In the genomic region with DNA sequence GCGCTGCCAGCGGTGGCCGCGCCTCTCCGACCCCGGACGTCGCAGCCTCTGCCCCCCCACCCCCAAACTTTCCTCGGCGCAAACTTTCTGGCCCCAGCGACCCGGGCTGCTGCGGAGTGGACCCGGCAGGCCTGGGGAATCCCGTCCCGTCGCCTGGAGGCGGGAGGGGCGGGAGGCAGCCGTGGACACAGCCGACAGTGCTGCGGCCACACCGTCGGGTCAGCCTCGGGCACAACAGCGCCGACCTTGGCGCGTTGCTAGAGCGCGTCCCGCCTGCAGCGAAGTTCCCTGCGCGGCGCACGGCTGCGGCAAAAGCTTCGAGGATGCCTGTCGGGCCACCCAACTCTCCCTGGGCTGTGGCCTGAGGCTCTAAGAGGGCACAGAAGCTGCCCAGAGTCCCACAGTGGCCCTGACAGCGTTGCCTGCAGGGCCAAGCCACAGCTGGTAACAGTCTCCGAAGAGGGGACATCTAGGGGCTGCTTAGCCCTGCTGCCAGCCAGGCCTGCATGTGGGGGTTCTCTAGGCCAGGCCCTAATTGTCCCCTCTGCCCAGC, we compare ENCODE assay signal across 8 cellular contexts. TPM values are rescaled to one million over a fixed set of nuclear protein-coding genes. Genes with fewer than 3 reads are reported as not detected.
DNase-seq lines count a peak whose midpoint lies in the region; ATAC-seq and TF ChIP-seq lines count a peak whose summit lies in the region.

No MANE protein-coding gene starts in this region.

- H3K4me3 ChIP-seq in aorta (ENCODE audit: low read length in 2 of 2), result peak overlapping the region; percentile 73 to 80
- no peak overlapping the region for H3K4me3 ChIP-seq in OCI-LY7 (ENCODE audit: low read depth, low read length, poor library complexity, severe bottlenecking)

- no peak overlapping the region for H2AFZ ChIP-seq in OCI-LY7 (ENCODE audit: low read length)

- no peak for DNase-seq in Right ventricle myocardium inferior (ENCODE audit: missing footprints)
- DNase-seq in cardiac septum (ENCODE audit: low spot score), result no peak
- DNase-seq in lung microvascular endothelial cell (ENCODE audit: low read depth in 2 of 2), result peak; percentile 46 to 61
- DNase-seq in aorta, result peak in 1 of 2 donors; percentile 86
- DNase-seq in OCI-LY7 (ENCODE audit: low spot score), result no peak
- DNase-seq in GOT3 (lab: John Stamatoyannopoulos, UW), result no peak
- DNase-seq in activated naive CD4-positive, alpha-beta T cell treated with anti-CD3 and anti-CD28 coated beads, Interleukin-2, amount 50 U/mL, for 16 hours, result no peak

- CTCF ChIA-PET in OCI-LY7 (lab: Charles Lee; ENCODE audit: unreplicated experiment), result no interaction called here

- intact Hi-C loops in Right ventricle myocardium inferior (cut with DNase I), result loop anchor here (5.0 kb wide), 1 partner anchor 36 kb away; no protein-coding TSS in a partner anchor
- intact Hi-C loops in cardiac septum (cut with DNase I), result loop anchor here (5.0 kb wide), 2 partner anchors 36 to 66 kb away; no protein-coding TSS in a partner anchor
- intact Hi-C loops in aorta (cut with DNase I), result loop anchor here (2.0 to 5.0 kb wide), 4 partner anchors 18 to 96 kb away; no protein-coding TSS in a partner anchor
- intact Hi-C loops in OCI-LY7 (cut with micrococcal nuclease; ENCODE audit: unreplicated experiment), result no loop called here

- POLR2A ChIA-PET in OCI-LY7 (lab: Charles Lee), result no interaction called here

- H3K36me3 ChIP-seq in aorta (ENCODE audit: control insufficient read depth in 1 of 2, insufficient read depth in 2 of 2, low read length in 1 of 2) (no peaks in the 10 kb centered on the region), OCI-LY7 (ENCODE audit: insufficient read depth, low read length) (no peaks in the 10 kb centered on the region)

- BruUV-seq in OCI-LY7 (replicated peaks; lab: Mats Ljungman, UMichigan), result no TSS peak

- H3K4me1 ChIP-seq in aorta (ENCODE audit: control insufficient read depth in 1 of 2, insufficient read depth in 2 of 2, low read length in 2 of 2) (no peaks in the 10 kb centered on the region), OCI-LY7 (ENCODE audit: insufficient read depth, low read length, poor library complexity, severe bottlenecking) (no peaks in the 10 kb centered on the region)

- no peaks in the 10 kb centered on the region for H3K79me2 ChIP-seq in OCI-LY7 (ENCODE audit: insufficient read depth, low read depth, low read length)

- H3K4me2 ChIP-seq in OCI-LY7 (ENCODE audit: low read length), result no peak overlapping the region

- no peaks in the 10 kb centered on the region for H4K20me1 ChIP-seq in OCI-LY7 (ENCODE audit: insufficient read depth, low read length)

- TF ChIP-seq CTCF in OCI-LY7 (conservative IDR thresholded peaks at IDR 0.05; ENCODE audit: low read length), result no peak

- 3 to 4% methylated on average over 39 to 42 of the region's 42 CpGs for WGBS in aorta, 2 donors

- ATAC-seq in Right ventricle myocardium inferior, result peak; percentile 61
- peak; percentile 50 for ATAC-seq in aorta (ENCODE audit: low FRiP score)

- no peaks in the 10 kb centered on the region for H3K9me2 ChIP-seq in OCI-LY7 (ENCODE audit: insufficient read depth, low read length)

- H3K9me3 ChIP-seq in aorta (ENCODE audit: control insufficient read depth, low read length), result no peaks in the 10 kb centered on the region
- no peaks in the 10 kb centered on the region for H3K9me3 ChIP-seq in OCI-LY7 (ENCODE audit: low read length)

- H3K27ac ChIP-seq in cingulate gyrus (ENCODE audit: low read depth, low read length) (peak overlapping the region; percentile 90), aorta (ENCODE audit: low read depth in 1 of 2, low read length in 2 of 2) (peak overlapping the region; percentile 76 to 83), OCI-LY7 (ENCODE audit: low read depth, low read length, poor library complexity, severe bottlenecking) (no peak overlapping the region)

- H3K27me3 ChIP-seq in aorta (ENCODE audit: control insufficient read depth in 1 of 2, insufficient read depth in 2 of 2, low read length in 1 of 2), result no peaks in the 10 kb centered on the region

RNA-seq across cellular contexts. Expression of a gene that starts 1.3 kb away (rescaled TPM):
- total RNA-seq in Right ventricle myocardium inferior (159 TPM), cardiac septum (123 TPM), lung microvascular endothelial cell (8.9 and 10.5 TPM in 2 replicates), aorta (100 to 1,000 TPM; 184 to 327 TPM), OCI-LY7 (2022) (0.68 and 0.72 TPM in 2 replicates)
- 10 to 100 TPM; 45.5 to 49.8 TPM for polyA plus RNA-seq in aorta
- 0.03 and 0.16 TPM in 2 replicates for total RNA-seq in OCI-LY7 (2014; rRNA removed; shearing (Covaris generic))

RNA-seq across cellular contexts. Expression of a gene that starts 27.2 kb away (rescaled TPM):
- total RNA-seq in Right ventricle myocardium inferior (9.9 TPM), cardiac septum (11.4 TPM), lung microvascular endothelial cell (under 0.01 and 0.22 TPM in 2 replicates), aorta (not detected), OCI-LY7 (2022) (0.77 and 0.84 TPM in 2 replicates)
- polyA plus RNA-seq in aorta, result under 1 TPM in 1 of 2 donors, not detected in 1; 0.13 TPM
- total RNA-seq in OCI-LY7 (2014; rRNA removed; shearing (Covaris generic)), result 0.06 and 0.18 TPM in 2 replicates

RNA-seq across cellular contexts. Expression of a gene that starts 39.6 kb away (rescaled TPM):
- 33.7 TPM for total RNA-seq in Right ventricle myocardium inferior
- total RNA-seq in cardiac septum, result 23.5 TPM
- 18.5 and 21.1 TPM in 2 replicates for total RNA-seq in lung microvascular endothelial cell
- 10 to 100 TPM; 15.3 to 15.7 TPM for total RNA-seq in aorta
- polyA plus RNA-seq in aorta, result 10 to 100 TPM; 30.9 to 40.6 TPM
- 29.5 and 43.0 TPM in 2 replicates for total RNA-seq in OCI-LY7 (2014; rRNA removed; shearing (Covaris generic))
- total RNA-seq in OCI-LY7 (2022), result 24.7 and 32.4 TPM in 2 replicates

RNA-seq across cellular contexts. Expression of a gene that starts 51.0 kb away (rescaled TPM):
- total RNA-seq in Right ventricle myocardium inferior, result 171 TPM
- total RNA-seq in cardiac septum, result 143 TPM
- 36.8 and 60.5 TPM in 2 replicates for total RNA-seq in lung microvascular endothelial cell
- total RNA-seq in aorta, result 100 to 1,000 TPM in 1 of 2 donors, 10 to 100 TPM in 1; 80.7 to 106 TPM
- 100 to 1,000 TPM in 1 of 2 donors, 10 to 100 TPM in 1; 72.4 to 154 TPM for polyA plus RNA-seq in aorta
- 237 and 243 TPM in 2 replicates for total RNA-seq in OCI-LY7 (2014; rRNA removed; shearing (Covaris generic))
- total RNA-seq in OCI-LY7 (2022), result 171 and 183 TPM in 2 replicates

RNA-seq across cellular contexts. Expression of a gene that starts 58.2 kb away (rescaled TPM):
- 496 TPM for total RNA-seq in Right ventricle myocardium inferior
- total RNA-seq in cardiac septum, result 412 TPM
- 1,060 and 1,340 TPM in 2 replicates for total RNA-seq in lung microvascular endothelial cell
- 100 to 1,000 TPM; 649 to 778 TPM for total RNA-seq in aorta
- polyA plus RNA-seq in aorta, result 100 to 1,000 TPM; 232 to 296 TPM
- 1,039 and 1,069 TPM in 2 replicates for total RNA-seq in OCI-LY7 (2014; rRNA removed; shearing (Covaris generic))
- 398 and 581 TPM in 2 replicates for total RNA-seq in OCI-LY7 (2022)

Comparison
In these comparisons a context has a peak if more than half of its experiments do, and no peak if none do; other contexts are left out.
1. DNase-seq: peak in lung microvascular endothelial cell (2 of 2); none in Right ventricle myocardium inferior (single experiment), cardiac septum (single experiment), OCI-LY7 (single experiment), GOT3 (single experiment) and activated naive CD4-positive, alpha-beta T cell treated with anti-CD3 and anti-CD28 coated beads, Interleukin-2, amount 50 U/mL, for 16 hours (single experiment).
2. RNA of a gene that starts 1.3 kb away (total RNA-seq): 184 to 327 TPM in aorta, 159 TPM in Right ventricle myocardium inferior (single experiment) and 123 TPM in cardiac septum (single experiment); 8.9 to 10.5 TPM in lung microvascular endothelial cell and 0.03 to 0.72 TPM in OCI-LY7; every median in the first group is over 10 times any median in the second.